Comparison of ENCODE assay signal across 9 cellular contexts in the genomic region with DNA sequence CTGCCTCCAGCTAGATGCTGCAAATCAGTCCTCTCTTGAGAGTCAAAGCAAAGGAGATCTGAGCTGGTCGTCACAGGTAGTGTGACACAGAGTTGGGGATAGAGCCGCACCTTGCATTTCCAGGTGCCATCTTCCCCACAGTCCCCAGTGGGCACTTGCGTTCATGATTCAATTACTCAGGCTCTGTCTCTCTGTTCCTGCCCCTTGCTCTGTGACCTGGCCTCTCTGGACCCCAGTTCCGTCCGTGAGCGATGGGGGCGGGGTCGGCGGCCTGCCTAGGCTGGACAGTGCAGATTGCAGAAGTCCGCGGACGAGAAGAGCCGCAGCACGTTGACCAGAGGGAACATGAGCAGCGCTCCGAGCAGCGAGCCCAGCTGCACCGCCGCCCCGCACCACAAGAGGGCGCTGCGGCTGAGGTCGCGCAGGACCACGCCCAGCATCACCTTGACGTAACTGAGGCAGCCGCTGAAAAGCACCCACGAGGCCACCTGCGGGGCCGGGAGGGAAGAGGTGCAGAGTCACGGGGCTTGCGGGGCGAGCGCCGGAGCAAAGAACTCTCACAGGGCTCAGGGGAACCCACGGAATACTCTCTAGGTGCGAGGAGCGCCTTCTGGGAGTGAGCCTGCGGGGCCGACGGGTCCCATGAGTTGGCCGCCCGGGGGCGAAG.
DNase-seq lines count a peak whose midpoint lies in the region; ATAC-seq and TF ChIP-seq lines count a peak whose summit lies in the region.
"Had no signal": no experiment of that assay in that cellular context is flagged by ENCODE, and none has a peak within 500 bp of the region (broad histone marks: within the 10 kb centered on the region; RNA-seq: fewer than 3 reads in every experiment).

No MANE protein-coding gene starts in this region.

- TF ChIP-seq CTCF in GM13977 (IDR thresholded peaks at IDR 0.05; ENCODE audit: extremely low read depth, insufficient read depth, missing control alignments) (peak; percentile 90), SU-DHL-6 (IDR thresholded peaks at IDR 0.05; ENCODE audit: insufficient read depth, low read length, poor library complexity, severe bottlenecking) (peak; percentile 89), parathyroid adenoma (IDR thresholded peaks at IDR 0.05) (peak; percentile 92)

- H3K4me3 ChIP-seq in SU-DHL-6 (ENCODE audit: insufficient read depth, low read length, poor library complexity, severe bottlenecking) (no peak overlapping the region), parathyroid adenoma (ENCODE audit: low read depth, low read length) (no peak overlapping the region)

- no peaks in the 10 kb centered on the region for H3K36me3 ChIP-seq in SU-DHL-6 (ENCODE audit: low read length)
- no peaks in the 10 kb centered on the region for H3K36me3 ChIP-seq in parathyroid adenoma (ENCODE audit: control insufficient read depth, insufficient read depth, low read length)

- H3K9me2 ChIP-seq in SU-DHL-6 (replicated peaks; ENCODE audit: insufficient read depth, low read length): no peaks in the 10 kb centered on the region

- H3K9me3 ChIP-seq in SU-DHL-6 (ENCODE audit: insufficient read depth, low read length) (no peaks in the 10 kb centered on the region), parathyroid adenoma (ENCODE audit: control insufficient read depth, low read length) (no peaks in the 10 kb centered on the region)

- H2AFZ ChIP-seq in SU-DHL-6 (ENCODE audit: low read depth, low read length, severe bottlenecking) (no peak overlapping the region), parathyroid adenoma (peak overlapping the region; percentile 69)

- H3K4me2 ChIP-seq in SU-DHL-6 (ENCODE audit: low read depth, low read length, poor library complexity, severe bottlenecking) (no peak overlapping the region), parathyroid adenoma (ENCODE audit: low read length) (no peak overlapping the region)

- in situ Hi-C loops in GM13977 (cut with MboI; ENCODE audit: low pct_unique_long_range_greater_than_20kb, low sequenced_read_pairs, unreplicated experiment): no loop called here

- no peaks in the 10 kb centered on the region for H4K20me1 ChIP-seq in SU-DHL-6 (ENCODE audit: low read depth, low read length)

- ATAC-seq in GM18519 (IDR thresholded peaks at IDR 0.05; ENCODE audit: low FRiP score, unreplicated experiment): no peak

- peak; percentile 66 for DNase-seq in GM13977 (ENCODE audit: low spot score)
- peak; percentile 60 to 75 for DNase-seq in erythroblast (lab: John Stamatoyannopoulos, UW)
- no peak for DNase-seq in GM19238 (ENCODE audit: insufficient read length, low spot score)
- DNase-seq in activated gamma-delta T cell treated with Interleukin-2 at 50 U/mL for 16 hours: no peak
- no peak for DNase-seq in NCI-H2227 treated with DMSO at 0.1 percent for 48 hours (lab: John Stamatoyannopoulos, UW)
- DNase-seq: activated B cell treated with CpG ODN at 0.5 μM for 24 hours had no signal

- H3F3A ChIP-seq in SU-DHL-6 (ENCODE audit: insufficient read depth): no peaks in the 10 kb centered on the region

- H3K9ac ChIP-seq in SU-DHL-6 (ENCODE audit: low read length) (no peak overlapping the region), parathyroid adenoma (no peak overlapping the region)

- H3K79me2 ChIP-seq in SU-DHL-6 (ENCODE audit: insufficient read depth, low read length) (no peaks in the 10 kb centered on the region), parathyroid adenoma (no peaks in the 10 kb centered on the region)

- peaks cover 6% of the 10 kb centered on the region for H3K4me1 ChIP-seq in parathyroid adenoma

- no peak overlapping the region for H3K27ac ChIP-seq in SU-DHL-6 (ENCODE audit: low read depth, low read length)
- H3K27ac ChIP-seq in parathyroid adenoma: no peak overlapping the region

- no peak for TF ChIP-seq POLR2A in erythroblast (IDR thresholded peaks at IDR 0.05; ENCODE audit: low read length)

- H3K27me3 ChIP-seq in SU-DHL-6 (ENCODE audit: low read length) (no peaks in the 10 kb centered on the region), parathyroid adenoma (ENCODE audit: control insufficient read depth, insufficient read depth, low read length) (no peaks in the 10 kb centered on the region)

Comparison
In these comparisons a context has a peak if more than half of its experiments do, and no peak if none do; other contexts are left out.
1. DNase-seq: peak in GM13977 (single experiment) and erythroblast (2 of 2); none in GM19238 (single experiment), activated gamma-delta T cell treated with Interleukin-2 at 50 U/mL for 16 hours (single experiment) and NCI-H2227 treated with DMSO at 0.1 percent for 48 hours (single experiment).
2. Peak in every context shown above with its lines, with median percentiles within 50 percentile points of each other: CTCF ChIP-seq.